Comparison of ENCODE assay signal across 10 cellular contexts in genomic region chr2:112725545-112726457, GRCh38. TPM values are rescaled to one million over a fixed set of nuclear protein-coding genes. Genes with fewer than 3 reads are reported as not detected.
DNase-seq lines count a peak whose midpoint lies in the region; ATAC-seq and TF ChIP-seq lines count a peak whose summit lies in the region.
"Had no signal": no experiment of that assay in that cellular context is flagged by ENCODE, and none has a peak within 500 bp of the region (broad histone marks: within the 10 kb centered on the region; RNA-seq: fewer than 3 reads in every experiment).

No MANE protein-coding gene starts in this region.

- no peaks in the 10 kb centered on the region for H3K36me3 Mint-ChIP-seq in CD8-positive, alpha-beta memory T cell

- H3K36me3 ChIP-seq in sigmoid colon: no peaks in the 10 kb centered on the region
- no peaks in the 10 kb centered on the region for H3K36me3 ChIP-seq in CD8-positive, alpha-beta memory T cell (ENCODE audit: insufficient read depth, low read length)
- H3K36me3 ChIP-seq: tibial nerve had no signal

- CTCF ChIA-PET in CD8-positive, alpha-beta memory T cell (lab: Charles Lee): interaction anchor here (0.6 to 8.7 kb wide), 22 partner anchors 12 to 245 kb away, joined by 3 to 92 read pairs (median 5); partner anchors contain the start of gene CHCHD5

- H3K27ac ChIP-seq in epithelial cell of prostate (peak overlapping the region; percentile 80), sigmoid colon (no peak overlapping the region)
- H3K27ac ChIP-seq in CD8-positive, alpha-beta memory T cell (ENCODE audit: low read depth, low read length): no peak overlapping the region
- H3K27ac ChIP-seq: body of pancreas, tibial nerve had no signal

- H3K27me3 Mint-ChIP-seq in CD8-positive, alpha-beta memory T cell: peaks cover under 1 to 9% of the 10 kb centered on the region in 2 donors

- WGBS in sigmoid colon, 2 donors: 85 to 88% methylated on average over 15 of the region's 15 CpGs

- peak overlapping the region in 1 of 8 donors; percentile 54 for H3K27ac Mint-ChIP-seq in CD8-positive, alpha-beta memory T cell

- H3K4me1 ChIP-seq in sigmoid colon: peaks cover 0 to 7% (median 0%) of the 10 kb centered on the region in 4 donors
- peaks cover 5% of the 10 kb centered on the region for H3K4me1 ChIP-seq in CD8-positive, alpha-beta memory T cell (ENCODE audit: insufficient read depth, low read length)
- H3K4me1 ChIP-seq: body of pancreas had no signal

- no peaks in the 10 kb centered on the region for H3K27me3 ChIP-seq in sigmoid colon
- no peaks in the 10 kb centered on the region for H3K27me3 ChIP-seq in CD8-positive, alpha-beta memory T cell (ENCODE audit: insufficient read depth, low read length, poor library complexity, severe bottlenecking)
- H3K27me3 ChIP-seq: body of pancreas, tibial nerve had no signal

- no peak overlapping the region for H3K4me3 ChIP-seq in sigmoid colon
- H3K4me3 ChIP-seq in CD8-positive, alpha-beta memory T cell (ENCODE audit: low read length): no peak overlapping the region
- H3K4me3 ChIP-seq: body of pancreas, tibial nerve had no signal

- TF ChIP-seq CTCF in GM10266 (IDR thresholded peaks at IDR 0.05; ENCODE audit: control insufficient read depth, insufficient read depth, low read depth, missing control alignments): peak; percentile 15
- no peak for TF ChIP-seq CTCF in sigmoid colon (IDR thresholded peaks at IDR 0.05)

- no peak for TF ChIP-seq EP300 in sigmoid colon (IDR thresholded peaks at IDR 0.05)

- DNase-seq in GM10266 (ENCODE audit: extremely low spot score) (no peak), epithelial cell of prostate (ENCODE audit: low read depth, low spot score) (peak; percentile 59), sigmoid colon (no peak), NCI-H748 (lab: John Stamatoyannopoulos, UW; ENCODE audit: unreplicated experiment) (no peak), cerebellum (ENCODE audit: low spot score) (no peak)
- DNase-seq in CD8-positive, alpha-beta memory T cell: no peak

- TF ChIP-seq POLR2A in sigmoid colon (IDR thresholded peaks at IDR 0.05): no peak

- H3K9me3 Mint-ChIP-seq in CD8-positive, alpha-beta memory T cell: no peaks in the 10 kb centered on the region

- no peaks in the 10 kb centered on the region for H3K9me3 ChIP-seq in sigmoid colon
- H3K9me3 ChIP-seq in CD8-positive, alpha-beta memory T cell (ENCODE audit: low read length): no peaks in the 10 kb centered on the region
- H3K9me3 ChIP-seq: body of pancreas, tibial nerve had no signal

- H3K4me1 Mint-ChIP-seq in CD8-positive, alpha-beta memory T cell: peaks cover 4 to 5% (median 5%) of the 10 kb centered on the region in 3 donors

- POLR2A ChIA-PET in CD8-positive, alpha-beta memory T cell (lab: Charles Lee): no interaction called here

- intact Hi-C loops in sigmoid colon (cut with DNase I): loop anchor here (1.0 kb wide), 2 partner anchors 100 to 126 kb away; no protein-coding TSS in a partner anchor

- no peak overlapping the region for H3K4me3 Mint-ChIP-seq in CD8-positive, alpha-beta memory T cell

- peak; percentile 35 for ATAC-seq in GM21381 (IDR thresholded peaks at IDR 0.05; ENCODE audit: unreplicated experiment)
- ATAC-seq in HG03439 (IDR thresholded peaks at IDR 0.05; ENCODE audit: unreplicated experiment): peak; percentile 58

RNA-seq across cellular contexts. Expression of gene NT5DC4, which starts 5.0 kb away (rescaled TPM):
- total RNA-seq in sigmoid colon: not detected
- polyA plus RNA-seq in sigmoid colon: under 1 TPM in 1 of 3 donors, not detected in 2; 0.89 TPM
- total RNA-seq in cerebellum: not detected
- total RNA-seq in CD8-positive, alpha-beta memory T cell: not detected
- not detected for polyA plus RNA-seq in CD8-positive, alpha-beta memory T cell
- total RNA-seq: body of pancreas, tibial nerve had no signal

RNA-seq across cellular contexts. Expression of gene CKAP2L, which starts 38.6 kb away (rescaled TPM):
- total RNA-seq in sigmoid colon: under 1 TPM in 2 of 4 donors, not detected in 2; 0.28 to 0.54 TPM
- polyA plus RNA-seq in sigmoid colon: 1 to 10 TPM in 2 of 3 donors, under 1 TPM in 1; under 0.01 to 3.0 (median 2.3) TPM
- total RNA-seq in cerebellum: 7.0 TPM
- 10 to 100 TPM; 19.1 to 19.6 TPM for total RNA-seq in CD8-positive, alpha-beta memory T cell
- not detected for polyA plus RNA-seq in CD8-positive, alpha-beta memory T cell
- total RNA-seq: tibial nerve had no signal

RNA-seq across cellular contexts. Expression of gene IL1A, which starts 58.5 kb away (rescaled TPM):
- total RNA-seq in sigmoid colon: not detected
- polyA plus RNA-seq in sigmoid colon: under 1 TPM in 2 of 3 donors, not detected in 1; 0.46 to 0.73 TPM
- total RNA-seq in cerebellum: 0.09 TPM
- 1 to 10 TPM; 2.2 to 3.1 TPM for total RNA-seq in CD8-positive, alpha-beta memory T cell
- polyA plus RNA-seq in CD8-positive, alpha-beta memory T cell: not detected
- total RNA-seq: body of pancreas had no signal
